Comparison of ENCODE assay signal across 8 cellular contexts in the genomic region with DNA sequence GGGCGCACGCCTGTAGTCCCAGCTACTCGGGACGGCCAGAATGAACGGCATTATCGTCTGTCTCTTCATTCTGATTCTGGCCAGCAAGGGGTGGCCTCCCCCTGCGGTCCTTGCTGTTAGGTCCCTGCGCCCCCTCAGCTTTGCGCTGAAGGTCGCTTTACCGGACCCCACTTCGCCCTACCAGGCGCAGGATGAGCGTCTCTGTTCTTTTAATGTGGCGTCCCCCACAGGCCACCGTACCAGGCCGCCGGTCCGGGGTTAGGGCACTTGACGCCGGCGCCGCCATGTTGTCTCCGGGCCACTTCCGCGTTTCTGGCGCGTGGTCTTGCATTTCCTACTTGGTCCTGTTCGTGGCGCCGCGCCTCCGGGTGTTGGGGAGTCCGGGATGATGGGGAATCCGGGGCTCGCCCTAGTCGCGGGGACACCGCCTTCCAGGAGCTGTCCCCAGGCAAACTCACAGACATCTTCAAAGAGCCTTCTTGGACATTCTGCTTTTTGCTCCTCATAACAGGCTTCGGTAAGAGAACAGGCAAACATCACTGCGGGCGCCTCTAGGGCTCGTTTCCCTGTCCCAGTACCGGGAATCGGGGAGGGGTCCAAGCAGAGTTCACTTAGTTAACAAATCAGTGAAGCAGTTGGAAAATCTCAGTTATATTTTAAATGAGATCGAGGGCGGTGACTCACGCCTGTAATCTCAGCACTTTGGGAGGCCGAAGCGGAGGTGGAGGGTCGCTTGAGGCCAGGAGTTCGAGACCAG. TPM values are rescaled to one million over a fixed set of nuclear protein-coding genes. Genes with fewer than 3 reads are reported as not detected.
DNase-seq lines count a peak whose midpoint lies in the region; ATAC-seq, FAIRE-seq and TF ChIP-seq lines count a peak whose summit lies in the region.

No MANE protein-coding gene starts in this region.

- TF ChIP-seq CTCF in LNCaP clone FGC (IDR thresholded peaks at IDR 0.05; ENCODE audit: control insufficient read depth, extremely low read depth, insufficient read depth), result peak; percentile 72
- TF ChIP-seq CTCF in fibroblast of pulmonary artery (IDR thresholded peaks at IDR 0.05; ENCODE audit: low read length, missing control alignments), result peak; percentile 62

- ATAC-seq in natural killer cell treated with Interleukin-12 subunit alpha and Interleukin-12 subunit beta and Interleukin-15 and Interleukin-18, amount 100 ng/mL, for 72 hours, result peak; percentile 99

- DNase-seq in ELR (ENCODE audit: low read depth) (peak; percentile 97), H54 (ENCODE audit: insufficient read length, low spot score) (peak; percentile 74), LNCaP clone FGC (ENCODE audit: low read depth) (peak; percentile 56), RPMI8226 (peak; percentile 97), fibroblast of pulmonary artery (ENCODE audit: low read depth) (peak; percentile 97)
- DNase-seq in activated T-helper 9 cell treated with anti-CD3 and anti-CD28 coated beads, Interleukin-2, amount 50 U/mL, for 16 hours (ENCODE audit: low read depth), result peak; percentile 90
- peak; percentile 96 for DNase-seq in natural killer cell treated with Interleukin-12 subunit alpha and Interleukin-12 subunit beta and Interleukin-15 and Interleukin-18, amount 100 ng/mL, for 72 hours (ENCODE audit: low spot score)
- DNase-seq in stimulated activated naive CD4-positive, alpha-beta T cell treated with Interleukin-2 at 50 U/mL for 16 hours (lab: John Stamatoyannopoulos, UW), result peak; percentile 93

- H3K27me3 Mint-ChIP-seq in natural killer cell treated with Interleukin-12 subunit alpha and Interleukin-12 subunit beta and Interleukin-15 and Interleukin-18, amount 100 ng/mL, for 72 hours, result no peaks in the 10 kb centered on the region

- TF ChIP-seq POLR2A in H54 (IDR thresholded peaks at IDR 0.05; ENCODE audit: low read depth, low read length), result 0 out of 2 replicates have a peak, but pooled peaks have one; percentile 11

- H3K4me3 Mint-ChIP-seq in natural killer cell treated with Interleukin-12 subunit alpha and Interleukin-12 subunit beta and Interleukin-15 and Interleukin-18, amount 100 ng/mL, for 72 hours, result peak overlapping the region; percentile 92

- no peaks in the 10 kb centered on the region for H3K36me3 Mint-ChIP-seq in natural killer cell treated with Interleukin-12 subunit alpha and Interleukin-12 subunit beta and Interleukin-15 and Interleukin-18, amount 100 ng/mL, for 72 hours

- H3K4me1 Mint-ChIP-seq in natural killer cell treated with Interleukin-12 subunit alpha and Interleukin-12 subunit beta and Interleukin-15 and Interleukin-18, amount 100 ng/mL, for 72 hours (ENCODE audit: low read depth in 2 of 2), result peaks cover 10 to 17% of the 10 kb centered on the region in 2 donors

- H3K27ac Mint-ChIP-seq in natural killer cell treated with Interleukin-12 subunit alpha and Interleukin-12 subunit beta and Interleukin-15 and Interleukin-18, amount 100 ng/mL, for 72 hours, result peak overlapping the region; percentile 90 to 98

- H3K9me3 Mint-ChIP-seq in natural killer cell treated with Interleukin-12 subunit alpha and Interleukin-12 subunit beta and Interleukin-15 and Interleukin-18, amount 100 ng/mL, for 72 hours, result no peaks in the 10 kb centered on the region

- H3K4me3 ChIP-seq in LNCaP clone FGC (ENCODE audit: low read depth, low read length) (peak overlapping the region; percentile 58), fibroblast of pulmonary artery (replicated peaks; ENCODE audit: low read depth, low read length) (peak overlapping the region; percentile 79)

- FAIRE-seq in H54 (lab: Jason Lieb, UNC), result peak; percentile 6

RNA-seq across cellular contexts. Expression of a gene that starts 8.5 kb away (rescaled TPM):
- 100 to 1,000 TPM in 1 of 2 donors, 10 to 100 TPM in 1; 80.1 to 119 TPM for total RNA-seq in natural killer cell treated with Interleukin-12 subunit alpha and Interleukin-12 subunit beta and Interleukin-15 and Interleukin-18, amount 100 ng/mL, for 72 hours

RNA-seq across cellular contexts. Expression of a gene that starts 43.7 kb away (rescaled TPM):
- 10 to 100 TPM; 23.8 to 24.5 TPM for total RNA-seq in natural killer cell treated with Interleukin-12 subunit alpha and Interleukin-12 subunit beta and Interleukin-15 and Interleukin-18, amount 100 ng/mL, for 72 hours

Comparison
In these comparisons a context has a peak if more than half of its experiments do, and no peak if none do; other contexts are left out.
1. Peak in every context shown above with its lines: DNase-seq, ATAC-seq and H3K4me3 ChIP-seq.